ENCODE assay signal across 24 cellular contexts in genomic region chr15:72042865-72043264, GRCh38.
"Had no signal": no experiment of that assay in that cellular context is flagged by ENCODE, and none has a peak within 500 bp of the region (broad histone marks: within the 10 kb centered on the region; RNA-seq: fewer than 3 reads in every experiment).

No MANE protein-coding gene starts in this region.

- H3K9me3 Mint-ChIP-seq: activated naive CD4-positive, alpha-beta T cell treated with anti-CD3 and anti-CD28 coated beads, Interleukin-2, amount 50 U/mL, for 24 hours; type B pancreatic cell had no signal

- DNase-seq: activated CD4-positive, alpha-beta T cell treated with anti-CD3 and anti-CD28 coated beads for 1 hour; activated CD4-positive, alpha-beta T cell treated with anti-CD3 and anti-CD28 coated beads, Interleukin-2, amount 50 U/mL, for 1 hour; activated gamma-delta T cell treated with Interleukin-2 at 50 U/mL for 16 hours; activated T-cell treated with anti-CD3 and anti-CD28 coated beads, Interleukin-2, amount 50 U/mL, for 1 hour; aorta; effector CD8-positive, alpha-beta T cell; foreskin melanocyte; glutamatergic neuron; immature natural killer cell; lower lobe of right lung; naive thymus-derived CD4-positive, alpha-beta T cell; posterior cingulate gyrus; sigmoid colon; stimulated activated CD4-positive, alpha-beta T cell treated with anti-CD3 and anti-CD28 coated beads, Interleukin-4, amount 100 ng/mL, for 1 hour; stimulated activated naive CD4-positive, alpha-beta T cell treated with Interleukin-2 at 50 U/mL for 16 hours had no signal

- H3K27me3 ChIP-seq: hepatocyte, sigmoid colon, vagina had no signal

- H3K27ac ChIP-seq: hepatocyte, lower lobe of right lung, sigmoid colon, thoracic aorta, vagina had no signal

- H3K4me1 Mint-ChIP-seq: neural crest cell had no signal

- H3K27ac Mint-ChIP-seq: activated naive CD4-positive, alpha-beta T cell treated with anti-CD3 and anti-CD28 coated beads, Interleukin-2, amount 50 U/mL, for 24 hours; dendritic cell treated with granulocyte-macrophage colony-stimulating factor and Interleukin-4, amounts not matched to agents 40 ng/mL and 50 ng/mL, for 4 days; naive thymus-derived CD4-positive, alpha-beta T cell; type B pancreatic cell had no signal

- H3K9me3 ChIP-seq: lower lobe of right lung, sigmoid colon, thoracic aorta, vagina had no signal

- H2AFZ ChIP-seq: hepatocyte had no signal

- H3K4me1 ChIP-seq: lower lobe of right lung, vagina had no signal

- H3K4me3 Mint-ChIP-seq: activated naive CD4-positive, alpha-beta T cell treated with anti-CD3 and anti-CD28 coated beads, Interleukin-2, amount 50 U/mL, for 24 hours; brain; dendritic cell treated with granulocyte-macrophage colony-stimulating factor and Interleukin-4, amounts not matched to agents 40 ng/mL and 50 ng/mL, for 4 days; immature natural killer cell; naive thymus-derived CD4-positive, alpha-beta T cell; neural crest cell; type B pancreatic cell had no signal

- H3K27me3 Mint-ChIP-seq: activated naive CD4-positive, alpha-beta T cell treated with anti-CD3 and anti-CD28 coated beads, Interleukin-2, amount 50 U/mL, for 24 hours; brain; dendritic cell treated with granulocyte-macrophage colony-stimulating factor and Interleukin-4, amounts not matched to agents 40 ng/mL and 50 ng/mL, for 4 days; naive thymus-derived CD4-positive, alpha-beta T cell; type B pancreatic cell had no signal

- ATAC-seq: left lobe of liver; lower lobe of right lung; naive thymus-derived CD4-positive, alpha-beta T cell had no signal

- H3K4me3 ChIP-seq: hepatocyte, lower lobe of right lung, sigmoid colon, thoracic aorta, vagina had no signal

- H3K4me2 ChIP-seq: hepatocyte had no signal
